Comparison of ENCODE assay signal across 8 cellular contexts in genomic region chr2:207530160-207531023, GRCh38. TPM values are rescaled to one million over a fixed set of nuclear protein-coding genes. Genes with fewer than 3 reads are reported as not detected.
A peak's percentile ranks its signal among the peaks of the same experiment; 100 is the strongest.
DNase-seq lines count a peak whose midpoint lies in the region; ATAC-seq and TF ChIP-seq lines count a peak whose summit lies in the region.

No MANE protein-coding gene starts in this region.

- H3K36me3 ChIP-seq in ACC112 (ENCODE audit: insufficient read depth, low read length), result peaks cover 4% of the 10 kb centered on the region; the same call in 1 of the 2 replicates
- peaks cover 11% of the 10 kb centered on the region; the same call in 1 of the 2 replicates for H3K36me3 ChIP-seq in HUES6 (ENCODE audit: control insufficient read depth, insufficient read depth, low read length)
- H3K36me3 ChIP-seq in SK-N-MC (ENCODE audit: insufficient read depth, low read length), result peaks cover 3% of the 10 kb centered on the region; the same call in 1 of the 2 replicates
- H3K36me3 ChIP-seq in right atrium auricular region, result no peaks in the 10 kb centered on the region
- no peaks in the 10 kb centered on the region for H3K36me3 ChIP-seq in psoas muscle (ENCODE audit: insufficient read depth in 1 of 2, low read depth in 1 of 2)

- H3K4me1 Mint-ChIP-seq in activated naive CD8-positive, alpha-beta T cell treated with anti-CD3 and anti-CD28 coated beads for 36 hours, result peaks cover 59% of the 10 kb centered on the region

- H3K27ac ChIP-seq in ACC112 (ENCODE audit: low read depth, low read length) (peak overlapping the region; percentile 93), HUES6 (ENCODE audit: low read depth, low read length) (peak overlapping the region; percentile 99), SK-N-MC (peak overlapping the region; percentile 95), right atrium auricular region (peak overlapping the region; percentile 98 to 99), psoas muscle (peak overlapping the region; percentile 92)

- no peak overlapping the region for H2AFZ ChIP-seq in ACC112 (ENCODE audit: low read length, unreplicated experiment)

- H3K4me3 Mint-ChIP-seq in activated naive CD8-positive, alpha-beta T cell treated with anti-CD3 and anti-CD28 coated beads for 36 hours, result peak overlapping the region; percentile 99

- peak overlapping the region; percentile 93 for H3K4me3 ChIP-seq in ACC112 (ENCODE audit: low read depth, low read length)
- H3K4me3 ChIP-seq in HUES6 (ENCODE audit: low read depth, low read length), result peak overlapping the region; percentile 100
- H3K4me3 ChIP-seq in SK-N-MC, result peak overlapping the region; percentile 98
- peak overlapping the region; percentile 84 to 88 for H3K4me3 ChIP-seq in right atrium auricular region
- peak overlapping the region; percentile 89 for H3K4me3 ChIP-seq in psoas muscle

- H3K27me3 Mint-ChIP-seq in activated naive CD8-positive, alpha-beta T cell treated with anti-CD3 and anti-CD28 coated beads for 36 hours, result peaks cover 4% of the 10 kb centered on the region

- peaks cover 2% of the 10 kb centered on the region for H3K9me3 Mint-ChIP-seq in activated naive CD8-positive, alpha-beta T cell treated with anti-CD3 and anti-CD28 coated beads for 36 hours

- peak overlapping the region; percentile 99 for H3K27ac Mint-ChIP-seq in activated naive CD8-positive, alpha-beta T cell treated with anti-CD3 and anti-CD28 coated beads for 36 hours

- 1% methylated on average over 35 to 93 of the region's 93 CpGs for WGBS in psoas muscle, 3 donors

- peaks cover 53% of the 10 kb centered on the region for H3K36me3 Mint-ChIP-seq in activated naive CD8-positive, alpha-beta T cell treated with anti-CD3 and anti-CD28 coated beads for 36 hours

- ATAC-seq in GM18511 (IDR thresholded peaks at IDR 0.05; ENCODE audit: unreplicated experiment) (peak; percentile 13), psoas muscle (no peak), HG03378 (IDR thresholded peaks at IDR 0.05; ENCODE audit: unreplicated experiment) (no peak)

- TF ChIP-seq CTCF in right atrium auricular region (IDR thresholded peaks at IDR 0.05) (no peak), psoas muscle (IDR thresholded peaks at IDR 0.05) (no peak)

- DNase-seq in SK-N-MC (ENCODE audit: low read depth, low spot score) (no peak), right atrium auricular region (ENCODE audit: low spot score) (no peak), psoas muscle (peak; percentile 39 to 74)
- peak; percentile 55 for DNase-seq in activated naive CD8-positive, alpha-beta T cell treated with anti-CD3 and anti-CD28 coated beads for 36 hours

- H3K9ac ChIP-seq in HUES6 (ENCODE audit: low read length) (peak overlapping the region; percentile 100), SK-N-MC (ENCODE audit: insufficient read length) (peak overlapping the region; percentile 98)

- H3K27me3 ChIP-seq in ACC112 (ENCODE audit: insufficient read depth, low read length), result no peaks in the 10 kb centered on the region
- H3K27me3 ChIP-seq in HUES6 (ENCODE audit: control insufficient read depth, insufficient read depth, low read length), result peaks cover 10% of the 10 kb centered on the region; the same call in 1 of the 2 replicates
- H3K27me3 ChIP-seq in right atrium auricular region, result no peaks in the 10 kb centered on the region
- no peaks in the 10 kb centered on the region for H3K27me3 ChIP-seq in psoas muscle (ENCODE audit: insufficient read depth in 3 of 3, low read length in 2 of 3)

- H3K9me3 ChIP-seq in HUES6 (ENCODE audit: control insufficient read depth, insufficient read depth, low read depth, low read length) (no peaks in the 10 kb centered on the region), SK-N-MC (ENCODE audit: low read depth, low read length) (no peaks in the 10 kb centered on the region), right atrium auricular region (no peaks in the 10 kb centered on the region), psoas muscle (no peaks in the 10 kb centered on the region)

- intact Hi-C loops in psoas muscle (cut with DNase I), result loop anchor here in 1 of 2 donors (1.0 to 5.0 kb wide), 3 partner anchors 37 to 182 kb away; partner anchors contain the start of gene CCNYL1

- peaks cover 43% of the 10 kb centered on the region for H3K4me1 ChIP-seq in ACC112 (ENCODE audit: control insufficient read depth, insufficient read depth, low read length, unreplicated experiment)
- H3K4me1 ChIP-seq in HUES6 (ENCODE audit: control insufficient read depth, insufficient read depth, low read length), result peaks cover 25% of the 10 kb centered on the region
- peaks cover 0 to 49% of the 10 kb centered on the region in 2 donors for H3K4me1 ChIP-seq in right atrium auricular region
- H3K4me1 ChIP-seq in psoas muscle, result peaks cover 36% of the 10 kb centered on the region

- H3K79me2 ChIP-seq in ACC112 (ENCODE audit: control insufficient read depth, insufficient read depth, low read length, unreplicated experiment), result peaks cover 66% of the 10 kb centered on the region

RNA-seq across cellular contexts. Expression of gene CREB1, which starts 0.6 kb away (rescaled TPM):
- total RNA-seq in activated naive CD8-positive, alpha-beta T cell treated with anti-CD3 and anti-CD28 coated beads for 36 hours, result 10 to 100 TPM; 71.9 to 81.8 TPM
- 10 to 100 TPM; 32.5 to 32.9 TPM for total RNA-seq in right atrium auricular region
- 10 to 100 TPM; 18.4 to 27.9 (median 22.9) TPM for total RNA-seq in psoas muscle
- 10 to 100 TPM in 1 of 3 donors, 1 to 10 TPM in 2; 3.5 to 10.2 (median 5.1) TPM for polyA plus RNA-seq in psoas muscle

Comparison
In these comparisons a context has a peak if more than half of its experiments do, and no peak if none do; other contexts are left out.
1. DNase-seq: peak in activated naive CD8-positive, alpha-beta T cell treated with anti-CD3 and anti-CD28 coated beads for 36 hours (single experiment) and psoas muscle (2 of 2); none in SK-N-MC (single experiment) and right atrium auricular region (single experiment).
2. Peak in every context shown above with its lines, with median percentiles within 50 percentile points of each other: H3K27ac ChIP-seq and H3K4me3 ChIP-seq.